ENCODE assay signal across 28 cellular contexts in genomic region chr17:12599185-12599920, GRCh38.
DNase-seq lines count a peak whose midpoint lies in the region; ATAC-seq and TF ChIP-seq lines count a peak whose summit lies in the region.
"Had no signal": no experiment of that assay in that cellular context is flagged by ENCODE, and none has a peak within 500 bp of the region (broad histone marks: within the 10 kb centered on the region; RNA-seq: fewer than 3 reads in every experiment).

No MANE protein-coding gene starts in this region.

- H2AFZ ChIP-seq in SK-N-SH (ENCODE audit: low read depth) = no peak overlapping the region

- 5% methylated on average over 3 of the region's 3 CpGs for WGBS in SK-N-SH (ENCODE audit: low lambda C conversion rate)

- H4K20me1 ChIP-seq in SK-N-SH (ENCODE audit: insufficient read depth) = no peaks in the 10 kb centered on the region

- H3K4me3 ChIP-seq in SK-N-SH (ENCODE audit: low read depth in 2 of 2, low read length in 1 of 2) = no peak overlapping the region
- H3K4me3 ChIP-seq: K562, lung had no signal

- H3K36me3 ChIP-seq in SK-N-SH (replicated peaks in 1 of 2; ENCODE audit: control insufficient read depth in 1 of 2, insufficient read depth in 2 of 2, low read length in 1 of 2) = no peaks in the 10 kb centered on the region

- H3K4me2 ChIP-seq in SK-N-SH = no peak overlapping the region

- CTCF ChIA-PET in SK-N-SH (lab: Yijun Ruan, JAX) = interaction anchor here (0.9 kb wide), 1 partner anchor 25 kb away, joined by 4 read pairs; no protein-coding TSS in a partner anchor

- peak; percentile 24 for DNase-seq in HCEC 1CT
- peak; percentile 9 for DNase-seq in amniotic stem cell (lab: John Stamatoyannopoulos, UW)
- DNase-seq in glutamatergic neuron = no peak
- peak; percentile 14 for DNase-seq in retina
- no peak for DNase-seq in NCI-H1092 (lab: John Stamatoyannopoulos, UW)
- DNase-seq in SK-N-SH = no peak
- DNase-seq: activated CD4-positive, alpha-beta T cell treated with anti-CD3 and anti-CD28 coated beads for 1 hour; activated CD8-positive, alpha-beta T cell treated with anti-CD3 and anti-CD28 coated beads, Interleukin-2, amount 10 ng/mL, durations not matched to agents 7 days and 5 days; aorta; C1 segment of cervical spinal cord; Calu3; central memory CD4-positive, alpha-beta T cell; dermis blood vessel endothelial cell; DND-41; NCI-H446; posterior cingulate gyrus; stimulated activated naive CD4-positive, alpha-beta T cell; T-helper 17 cell had no signal

- no peak overlapping the region for H3K9ac ChIP-seq in SK-N-SH

- H3K9me3 Mint-ChIP-seq in glutamatergic neuron (ENCODE audit: unreplicated experiment) = no peaks in the 10 kb centered on the region

- no peak overlapping the region for H3K27ac ChIP-seq in SK-N-SH (ENCODE audit: low read depth in 2 of 2, low read length in 1 of 2)
- H3K27ac ChIP-seq: RWPE1 had no signal

- POLR2A ChIA-PET in SK-N-SH (lab: Yijun Ruan, JAX) = no interaction called here

- no peak for TF ChIP-seq CTCF in glutamatergic neuron (IDR thresholded peaks at IDR 0.05; ENCODE audit: partially characterized antibody, unreplicated experiment)
- TF ChIP-seq CTCF in SK-N-SH (IDR thresholded peaks at IDR 0.05) = no peak

- H3K27me3 ChIP-seq in SK-N-SH (ENCODE audit: insufficient read depth) = peaks cover 19% of the 10 kb centered on the region

- H3K27ac Mint-ChIP-seq in glutamatergic neuron (ENCODE audit: unreplicated experiment) = peak overlapping the region; percentile 46
- H3K27ac Mint-ChIP-seq: activated CD8-positive, alpha-beta T cell treated with anti-CD3 and anti-CD28 coated beads, Interleukin-2, amount 10 ng/mL, durations not matched to agents 7 days and 5 days; activated naive CD4-positive, alpha-beta T cell treated with anti-CD3 and anti-CD28 coated beads, Interleukin-2, amount 50 U/mL, for 72 hours; activated T-helper 2 cell treated with anti-CD3 and anti-CD28 coated beads, Interferon-gamma antibody, Interleukin-2, Interleukin-4, amounts not matched to agents 10 μg/mL and 5 μg/mL and 100 μg/mL, durations not matched to agents 14 hours and 24 hours and 36 hours; T-helper 17 cell had no signal

- no peaks in the 10 kb centered on the region for H3K79me2 ChIP-seq in SK-N-SH (ENCODE audit: insufficient read depth)

- H3K4me1 Mint-ChIP-seq in glutamatergic neuron (ENCODE audit: low read depth, unreplicated experiment) = peaks cover 9% of the 10 kb centered on the region
- H3K4me1 Mint-ChIP-seq: T-helper 17 cell had no signal

- no peaks in the 10 kb centered on the region for H3F3A ChIP-seq in SK-N-SH (replicated peaks; ENCODE audit: insufficient read depth)

- no peaks in the 10 kb centered on the region for H3K9me3 ChIP-seq in SK-N-SH

- ATAC-seq in HG03095 (IDR thresholded peaks at IDR 0.05; ENCODE audit: unreplicated experiment) (no peak), GM21528 (IDR thresholded peaks at IDR 0.05; ENCODE audit: low FRiP score, unreplicated experiment) (no peak)
- ATAC-seq: activated CD8-positive, alpha-beta T cell treated with anti-CD3 and anti-CD28 coated beads, Interleukin-2, amount 10 ng/mL, durations not matched to agents 7 days and 5 days; activated naive CD4-positive, alpha-beta T cell treated with anti-CD3 and anti-CD28 coated beads, Interleukin-2, amount 50 U/mL, for 72 hours; K562; sciatic nerve; SK-N-SH treated with all-trans-retinoic acid at 6 μM for 48 hours; T-helper 17 cell had no signal

- no peaks in the 10 kb centered on the region for H3K9me2 ChIP-seq in SK-N-SH

- TF ChIP-seq RAD21 in SK-N-SH (IDR thresholded peaks at IDR 0.05; ENCODE audit: low read length) = no peak

- no peaks in the 10 kb centered on the region for H3K36me3 Mint-ChIP-seq in glutamatergic neuron (ENCODE audit: unreplicated experiment)
- H3K36me3 Mint-ChIP-seq: activated naive CD4-positive, alpha-beta T cell treated with anti-CD3 and anti-CD28 coated beads, Interleukin-2, amount 50 U/mL, for 72 hours had no signal

- no peaks in the 10 kb centered on the region for H3K4me1 ChIP-seq in SK-N-SH (ENCODE audit: control insufficient read depth in 1 of 2, insufficient read depth in 2 of 2, low read depth in 1 of 2, low read length in 1 of 2)

- no peak for TF ChIP-seq EP300 in SK-N-SH (IDR thresholded peaks at IDR 0.05; ENCODE audit: borderline replicate concordance in 1 of 2, low read depth in 1 of 2, low read length in 1 of 2)

- no peaks in the 10 kb centered on the region for H3K27me3 Mint-ChIP-seq in glutamatergic neuron (ENCODE audit: unreplicated experiment)
- H3K27me3 Mint-ChIP-seq: T-helper 17 cell had no signal

- no peak overlapping the region for H3K4me3 Mint-ChIP-seq in glutamatergic neuron (ENCODE audit: unreplicated experiment)
- H3K4me3 Mint-ChIP-seq: activated CD8-positive, alpha-beta T cell treated with anti-CD3 and anti-CD28 coated beads, Interleukin-2, amount 10 ng/mL, durations not matched to agents 7 days and 5 days; neural crest cell; T-helper 17 cell had no signal

TF ChIP-seq in SK-N-SH, 30 proteins besides CTCF, POLR2A, EP300 and RAD21:
- TF ChIP-seq MEF2A (IDR thresholded peaks at IDR 0.05; ENCODE audit: borderline replicate concordance, low read depth) (no peak), FOXJ3 (CRISPR knock-in tag; IDR thresholded peaks at IDR 0.05) (no peak), YY1 (IDR thresholded peaks at IDR 0.05; ENCODE audit: low read depth) (no peak)

Comparison
In these comparisons a context has a peak if more than half of its experiments do, and no peak if none do; other contexts are left out.
1. DNase-seq: peak in HCEC 1CT (single experiment), amniotic stem cell (single experiment) and retina (single experiment); none in glutamatergic neuron (single experiment), NCI-H1092 (single experiment) and SK-N-SH (single experiment).